In the genomic region with DNA sequence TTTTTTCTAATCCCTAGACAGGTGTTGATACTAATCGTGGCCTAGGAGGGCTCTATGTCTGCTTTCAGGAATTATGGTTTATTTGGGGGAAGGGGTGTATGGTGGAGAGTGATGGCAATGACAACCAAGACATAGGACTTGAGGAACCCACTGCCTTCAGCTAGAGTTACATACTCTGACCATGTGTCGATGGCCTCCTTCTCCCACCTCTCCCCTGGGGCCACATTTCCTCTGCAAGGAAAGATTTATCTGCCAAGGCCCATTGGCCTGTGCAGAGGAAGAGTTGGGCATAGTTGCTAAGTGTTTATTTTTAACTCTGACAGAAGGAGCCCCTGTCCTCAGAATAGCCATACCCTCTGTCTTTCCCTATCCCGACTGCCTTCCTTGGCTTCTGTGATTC, we compare ENCODE assay signal across 16 cellular contexts. TPM values are rescaled to one million over a fixed set of nuclear protein-coding genes. Genes with fewer than 3 reads are reported as not detected.
DNase-seq lines count a peak whose midpoint lies in the region; ATAC-seq and TF ChIP-seq lines count a peak whose summit lies in the region.
"Had no signal": no experiment of that assay in that cellular context is flagged by ENCODE, and none has a peak within 500 bp of the region (broad histone marks: within the 10 kb centered on the region; RNA-seq: fewer than 3 reads in every experiment).

No MANE protein-coding gene starts in this region.

- peak; percentile 66 for DNase-seq in NB4 (ENCODE audit: low read depth)
- DNase-seq in effector memory CD8-positive, alpha-beta T cell: no peak
- DNase-seq in natural killer cell: no peak
- DNase-seq in stomach: no peak
- DNase-seq in T-helper 1 cell: no peak
- no peak for DNase-seq in glomerular visceral epithelial cell (ENCODE audit: extremely low spot score)
- no peak for DNase-seq in iPS-NIHi7 (ENCODE audit: extremely low spot score)
- no peak for DNase-seq in upper lobe of left lung
- DNase-seq: activated CD4-positive, alpha-beta T cell treated with anti-CD3 and anti-CD28 coated beads, Interleukin-2, amount 10 ng/mL, durations not matched to agents 7 days and 5 days; activated naive CD8-positive, alpha-beta T cell treated with anti-CD3 and anti-CD28 coated beads, Interleukin-2, amount 10 ng/mL, durations not matched to agents 7 days and 5 days; activated T-cell treated with anti-CD3 and anti-CD28 coated beads for 4 hours; cerebellar nuclear complex; DMS79; midbrain; NCI-H1694 treated with DMSO at 0.1 percent for 48 hours; NCI-H510A treated with DMSO at 0.1 percent for 48 hours had no signal

- H3K4me3 ChIP-seq in NB4 (ENCODE audit: low read depth, low read length) (no peak overlapping the region), stomach (no peak overlapping the region), upper lobe of left lung (no peak overlapping the region)

- no peak for ATAC-seq in effector memory CD8-positive, alpha-beta T cell (replicated peaks)
- ATAC-seq in natural killer cell (no peak), upper lobe of left lung (ENCODE audit: low FRiP score in 2 of 2) (no peak)

- 67 to 81% (median 76%) methylated on average over 3 of the region's 3 CpGs for WGBS in stomach, 5 donors
- WGBS in upper lobe of left lung, 2 donors: 73 to 76% methylated on average over 2 to 3 of the region's 3 CpGs

- no peaks in the 10 kb centered on the region for H3K27me3 Mint-ChIP-seq in effector memory CD8-positive, alpha-beta T cell
- no peaks in the 10 kb centered on the region for H3K27me3 Mint-ChIP-seq in natural killer cell (ENCODE audit: low read depth in 2 of 2)
- H3K27me3 Mint-ChIP-seq: activated CD4-positive, alpha-beta T cell treated with anti-CD3 and anti-CD28 coated beads, Interleukin-2, amount 10 ng/mL, durations not matched to agents 7 days and 5 days; activated naive CD8-positive, alpha-beta T cell treated with anti-CD3 and anti-CD28 coated beads, Interleukin-2, amount 10 ng/mL, durations not matched to agents 7 days and 5 days had no signal

- peak overlapping the region; percentile 58 for H3K27ac Mint-ChIP-seq in effector memory CD8-positive, alpha-beta T cell
- H3K27ac Mint-ChIP-seq in natural killer cell: peak overlapping the region; percentile 74 to 89
- H3K27ac Mint-ChIP-seq: activated CD4-positive, alpha-beta T cell treated with anti-CD3 and anti-CD28 coated beads, Interleukin-2, amount 10 ng/mL, durations not matched to agents 7 days and 5 days; activated naive CD8-positive, alpha-beta T cell treated with anti-CD3 and anti-CD28 coated beads, Interleukin-2, amount 10 ng/mL, durations not matched to agents 7 days and 5 days had no signal

- no peak for TF ChIP-seq EP300 in stomach (IDR thresholded peaks at IDR 0.05)
- no peak for TF ChIP-seq EP300 in upper lobe of left lung (IDR thresholded peaks at IDR 0.05)

- peaks cover 0 to 16% (median 7%) of the 10 kb centered on the region in 4 donors for H3K36me3 ChIP-seq in stomach
- H3K36me3 ChIP-seq in upper lobe of left lung: peaks cover 0 to 5% (median 0%) of the 10 kb centered on the region in 4 donors

- peaks cover 67% of the 10 kb centered on the region for H3K36me3 Mint-ChIP-seq in effector memory CD8-positive, alpha-beta T cell (ENCODE audit: insufficient read depth)
- no peaks in the 10 kb centered on the region for H3K36me3 Mint-ChIP-seq in natural killer cell

- H3K4me1 ChIP-seq in stomach: peaks cover 77 to 100% (median 92%) of the 10 kb centered on the region in 4 donors
- peaks cover 73 to 87% (median 76%) of the 10 kb centered on the region in 4 donors for H3K4me1 ChIP-seq in upper lobe of left lung

- no peaks in the 10 kb centered on the region for H3K27me3 ChIP-seq in stomach
- H3K27me3 ChIP-seq in upper lobe of left lung: no peaks in the 10 kb centered on the region

- no peak overlapping the region for H3K4me3 Mint-ChIP-seq in effector memory CD8-positive, alpha-beta T cell
- H3K4me3 Mint-ChIP-seq in natural killer cell: peak overlapping the region; percentile 71
- H3K4me3 Mint-ChIP-seq: activated CD4-positive, alpha-beta T cell treated with anti-CD3 and anti-CD28 coated beads, Interleukin-2, amount 10 ng/mL, durations not matched to agents 7 days and 5 days; activated naive CD8-positive, alpha-beta T cell treated with anti-CD3 and anti-CD28 coated beads, Interleukin-2, amount 10 ng/mL, durations not matched to agents 7 days and 5 days had no signal

- H3K27ac ChIP-seq in stomach (peak overlapping the region in 4 of 5 donors; percentile 63 to 100 (median 84)), upper lobe of left lung (no peak overlapping the region)

- H3K9me3 ChIP-seq in stomach: no peaks in the 10 kb centered on the region
- no peaks in the 10 kb centered on the region for H3K9me3 ChIP-seq in upper lobe of left lung

- no peak for TF ChIP-seq POLR2A in NB4 (IDR thresholded peaks at IDR 0.05; ENCODE audit: extremely low read depth, insufficient read length)
- TF ChIP-seq POLR2A in stomach (IDR thresholded peaks at IDR 0.05): no peak
- no peak for TF ChIP-seq POLR2A in upper lobe of left lung (IDR thresholded peaks at IDR 0.05)

- no peaks in the 10 kb centered on the region for H3K9me3 Mint-ChIP-seq in effector memory CD8-positive, alpha-beta T cell
- no peaks in the 10 kb centered on the region for H3K9me3 Mint-ChIP-seq in natural killer cell
- H3K9me3 Mint-ChIP-seq: activated CD4-positive, alpha-beta T cell treated with anti-CD3 and anti-CD28 coated beads, Interleukin-2, amount 10 ng/mL, durations not matched to agents 7 days and 5 days; activated naive CD8-positive, alpha-beta T cell treated with anti-CD3 and anti-CD28 coated beads, Interleukin-2, amount 10 ng/mL, durations not matched to agents 7 days and 5 days had no signal

- H3K4me1 Mint-ChIP-seq in effector memory CD8-positive, alpha-beta T cell (ENCODE audit: low read depth in 2 of 2): peaks cover 87 to 96% of the 10 kb centered on the region in 2 donors
- H3K4me1 Mint-ChIP-seq in natural killer cell: peaks cover 97 to 98% of the 10 kb centered on the region in 2 donors

- no peak for TF ChIP-seq CTCF in NB4 (IDR thresholded peaks at IDR 0.05; ENCODE audit: low read depth, low read length)
- TF ChIP-seq CTCF in natural killer cell (IDR thresholded peaks at IDR 0.05): no peak
- TF ChIP-seq CTCF in stomach (IDR thresholded peaks at IDR 0.05): no peak
- TF ChIP-seq CTCF in upper lobe of left lung (IDR thresholded peaks at IDR 0.05): no peak

- intact Hi-C loops in natural killer cell (cut with micrococcal nuclease): no loop called here
- intact Hi-C loops in stomach (cut with DNase I; ENCODE audit: low total_unique reads): no loop called here

RNA-seq across cellular contexts. Expression of gene MAPKAPK2, which starts 9.4 kb away (rescaled TPM):
- total RNA-seq in natural killer cell (100 to 1,000 TPM; 137 to 197 (median 178) TPM), stomach (10 to 100 TPM; 22.6 to 78.0 (median 43.9) TPM), upper lobe of left lung (100 to 1,000 TPM in 2 of 6 donors, 10 to 100 TPM in 4; 64.8 to 135 (median 84.3) TPM)
- 10 to 100 TPM; 30.1 to 60.8 (median 55.4) TPM for polyA plus RNA-seq in stomach

RNA-seq across cellular contexts. Expression of gene DYRK3, which starts 58.8 kb away (rescaled TPM):
- total RNA-seq in natural killer cell (under 1 TPM; 0.16 to 0.66 (median 0.43) TPM), stomach (10 to 100 TPM in 1 of 5 donors, 1 to 10 TPM in 3, not detected in 1; 1.2 to 21.9 (median 4.7) TPM), upper lobe of left lung (10 to 100 TPM in 2 of 6 donors, 1 to 10 TPM in 4; 4.1 to 20.7 (median 7.0) TPM)
- 1 to 10 TPM; 1.5 to 3.2 (median 2.1) TPM for polyA plus RNA-seq in stomach

Comparison
In these comparisons a context has a peak if more than half of its experiments do, and no peak if none do; other contexts are left out.
1. H3K27ac ChIP-seq: peak in stomach (4 of 5); none in upper lobe of left lung (0 of 4).